In the genomic region with DNA sequence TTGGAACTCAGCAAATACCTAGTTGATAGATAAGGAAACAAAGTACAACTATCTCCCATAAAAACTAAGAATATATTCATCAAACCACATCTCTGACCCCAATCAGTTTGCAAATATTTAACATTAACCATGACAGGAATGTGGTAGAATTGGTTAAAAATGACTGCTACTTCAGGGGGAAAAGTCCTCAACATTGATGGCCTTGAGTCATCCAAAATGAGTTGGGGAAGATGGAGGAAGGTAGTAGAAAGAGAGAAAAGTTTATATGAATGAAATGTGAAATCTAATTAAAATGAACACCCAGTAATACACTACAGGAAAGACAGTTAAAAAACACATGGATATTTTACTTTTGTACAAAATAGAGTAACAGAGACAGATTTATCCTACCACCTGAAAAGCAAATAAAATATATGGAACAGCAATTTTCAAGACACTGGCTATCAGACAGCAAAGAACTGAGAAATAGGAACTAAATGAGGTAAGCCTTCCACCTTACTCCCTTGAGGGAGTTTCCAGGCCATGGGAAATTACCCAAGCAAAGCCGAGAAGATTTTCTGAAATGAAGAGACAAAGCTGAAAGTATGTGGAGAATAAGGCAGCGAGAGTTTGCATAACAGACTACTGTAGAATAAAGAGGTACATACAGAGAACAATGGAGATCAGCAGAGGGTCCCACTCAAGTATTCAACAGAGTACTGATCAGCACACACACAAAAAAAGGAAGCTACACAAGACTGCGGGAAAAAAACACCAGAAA, we compare ENCODE assay signal across 1 cellular context.
TF ChIP-seq lines count a peak whose summit lies in the region.

No MANE protein-coding gene starts in this region.

TF ChIP-seq in GM23338, 12 proteins besides CTCF, POLR2A, EP300 and RAD21 (continued from another document):
- TF ChIP-seq, protein P1, sequence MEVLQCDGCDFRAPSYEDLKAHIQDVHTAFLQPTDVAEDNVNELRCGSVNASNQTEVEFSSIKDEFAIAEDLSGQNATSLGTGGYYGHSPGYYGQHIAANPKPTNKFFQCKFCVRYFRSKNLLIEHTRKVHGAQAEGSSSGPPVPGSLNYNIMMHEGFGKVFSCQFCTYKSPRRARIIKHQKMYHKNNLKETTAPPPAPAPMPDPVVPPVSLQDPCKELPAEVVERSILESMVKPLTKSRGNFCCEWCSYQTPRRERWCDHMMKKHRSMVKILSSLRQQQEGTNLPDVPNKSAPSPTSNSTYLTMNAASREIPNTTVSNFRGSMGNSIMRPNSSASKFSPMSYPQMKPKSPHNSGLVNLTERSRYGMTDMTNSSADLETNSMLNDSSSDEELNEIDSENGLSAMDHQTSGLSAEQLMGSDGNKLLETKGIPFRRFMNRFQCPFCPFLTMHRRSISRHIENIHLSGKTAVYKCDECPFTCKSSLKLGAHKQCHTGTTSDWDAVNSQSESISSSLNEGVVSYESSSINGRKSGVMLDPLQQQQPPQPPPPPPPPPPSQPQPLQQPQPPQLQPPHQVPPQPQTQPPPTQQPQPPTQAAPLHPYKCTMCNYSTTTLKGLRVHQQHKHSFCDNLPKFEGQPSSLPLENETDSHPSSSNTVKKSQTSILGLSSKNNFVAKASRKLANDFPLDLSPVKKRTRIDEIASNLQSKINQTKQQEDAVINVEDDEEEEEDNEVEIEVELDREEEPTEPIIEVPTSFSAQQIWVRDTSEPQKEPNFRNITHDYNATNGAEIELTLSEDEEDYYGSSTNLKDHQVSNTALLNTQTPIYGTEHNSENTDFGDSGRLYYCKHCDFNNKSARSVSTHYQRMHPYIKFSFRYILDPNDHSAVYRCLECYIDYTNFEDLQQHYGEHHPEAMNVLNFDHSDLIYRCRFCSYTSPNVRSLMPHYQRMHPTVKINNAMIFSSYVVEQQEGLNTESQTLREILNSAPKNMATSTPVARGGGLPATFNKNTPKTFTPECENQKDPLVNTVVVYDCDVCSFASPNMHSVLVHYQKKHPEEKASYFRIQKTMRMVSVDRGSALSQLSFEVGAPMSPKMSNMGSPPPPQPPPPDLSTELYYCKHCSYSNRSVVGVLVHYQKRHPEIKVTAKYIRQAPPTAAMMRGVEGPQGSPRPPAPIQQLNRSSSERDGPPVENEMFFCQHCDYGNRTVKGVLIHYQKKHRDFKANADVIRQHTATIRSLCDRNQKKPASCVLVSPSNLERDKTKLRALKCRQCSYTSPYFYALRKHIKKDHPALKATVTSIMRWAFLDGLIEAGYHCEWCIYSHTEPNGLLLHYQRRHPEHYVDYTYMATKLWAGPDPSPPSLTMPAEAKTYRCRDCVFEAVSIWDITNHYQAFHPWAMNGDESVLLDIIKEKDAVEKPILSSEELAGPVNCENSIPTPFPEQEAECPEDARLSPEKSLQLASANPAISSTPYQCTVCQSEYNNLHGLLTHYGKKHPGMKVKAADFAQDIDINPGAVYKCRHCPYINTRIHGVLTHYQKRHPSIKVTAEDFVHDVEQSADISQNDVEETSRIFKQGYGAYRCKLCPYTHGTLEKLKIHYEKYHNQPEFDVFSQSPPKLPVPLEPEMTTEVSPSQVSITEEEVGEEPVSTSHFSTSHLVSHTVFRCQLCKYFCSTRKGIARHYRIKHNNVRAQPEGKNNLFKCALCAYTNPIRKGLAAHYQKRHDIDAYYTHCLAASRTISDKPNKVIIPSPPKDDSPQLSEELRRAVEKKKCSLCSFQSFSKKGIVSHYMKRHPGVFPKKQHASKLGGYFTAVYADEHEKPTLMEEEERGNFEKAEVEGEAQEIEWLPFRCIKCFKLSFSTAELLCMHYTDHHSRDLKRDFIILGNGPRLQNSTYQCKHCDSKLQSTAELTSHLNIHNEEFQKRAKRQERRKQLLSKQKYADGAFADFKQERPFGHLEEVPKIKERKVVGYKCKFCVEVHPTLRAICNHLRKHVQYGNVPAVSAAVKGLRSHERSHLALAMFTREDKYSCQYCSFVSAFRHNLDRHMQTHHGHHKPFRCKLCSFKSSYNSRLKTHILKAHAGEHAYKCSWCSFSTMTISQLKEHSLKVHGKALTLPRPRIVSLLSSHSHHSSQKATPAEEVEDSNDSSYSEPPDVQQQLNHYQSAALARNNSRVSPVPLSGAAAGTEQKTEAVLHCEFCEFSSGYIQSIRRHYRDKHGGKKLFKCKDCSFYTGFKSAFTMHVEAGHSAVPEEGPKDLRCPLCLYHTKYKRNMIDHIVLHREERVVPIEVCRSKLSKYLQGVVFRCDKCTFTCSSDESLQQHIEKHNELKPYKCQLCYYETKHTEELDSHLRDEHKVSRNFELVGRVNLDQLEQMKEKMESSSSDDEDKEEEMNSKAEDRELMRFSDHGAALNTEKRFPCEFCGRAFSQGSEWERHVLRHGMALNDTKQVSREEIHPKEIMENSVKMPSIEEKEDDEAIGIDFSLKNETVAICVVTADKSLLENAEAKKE (CRISPR knock-in tag; IDR thresholded peaks at IDR 0.05), result no peak
- TF ChIP-seq EZH2phosphoT487 (IDR thresholded peaks at IDR 0.05; ENCODE audit: unreplicated experiment) (no peak), CREB1 (CRISPR knock-in tag; IDR thresholded peaks at IDR 0.05; ENCODE audit: low read depth) (no peak), EZH2 (IDR thresholded peaks at IDR 0.05; ENCODE audit: low read depth, unreplicated experiment) (no peak), POLR2AphosphoS5 (IDR thresholded peaks at IDR 0.05; ENCODE audit: low read depth) (no peak), ZNF114 (CRISPR knock-in tag; IDR thresholded peaks at IDR 0.05) (no peak), STAT1 (IDR thresholded peaks at IDR 0.05; ENCODE audit: unreplicated experiment) (no peak), JUNB (IDR thresholded peaks at IDR 0.05; ENCODE audit: unreplicated experiment) (no peak), ZNF331 (CRISPR knock-in tag; IDR thresholded peaks at IDR 0.05; ENCODE audit: low read depth) (no peak)
- TF ChIP-seq, protein P2, sequence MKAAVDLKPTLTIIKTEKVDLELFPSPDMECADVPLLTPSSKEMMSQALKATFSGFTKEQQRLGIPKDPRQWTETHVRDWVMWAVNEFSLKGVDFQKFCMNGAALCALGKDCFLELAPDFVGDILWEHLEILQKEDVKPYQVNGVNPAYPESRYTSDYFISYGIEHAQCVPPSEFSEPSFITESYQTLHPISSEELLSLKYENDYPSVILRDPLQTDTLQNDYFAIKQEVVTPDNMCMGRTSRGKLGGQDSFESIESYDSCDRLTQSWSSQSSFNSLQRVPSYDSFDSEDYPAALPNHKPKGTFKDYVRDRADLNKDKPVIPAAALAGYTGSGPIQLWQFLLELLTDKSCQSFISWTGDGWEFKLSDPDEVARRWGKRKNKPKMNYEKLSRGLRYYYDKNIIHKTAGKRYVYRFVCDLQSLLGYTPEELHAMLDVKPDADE (IDR thresholded peaks at IDR 0.05), result no peak
- TF ChIP-seq, protein P3, sequence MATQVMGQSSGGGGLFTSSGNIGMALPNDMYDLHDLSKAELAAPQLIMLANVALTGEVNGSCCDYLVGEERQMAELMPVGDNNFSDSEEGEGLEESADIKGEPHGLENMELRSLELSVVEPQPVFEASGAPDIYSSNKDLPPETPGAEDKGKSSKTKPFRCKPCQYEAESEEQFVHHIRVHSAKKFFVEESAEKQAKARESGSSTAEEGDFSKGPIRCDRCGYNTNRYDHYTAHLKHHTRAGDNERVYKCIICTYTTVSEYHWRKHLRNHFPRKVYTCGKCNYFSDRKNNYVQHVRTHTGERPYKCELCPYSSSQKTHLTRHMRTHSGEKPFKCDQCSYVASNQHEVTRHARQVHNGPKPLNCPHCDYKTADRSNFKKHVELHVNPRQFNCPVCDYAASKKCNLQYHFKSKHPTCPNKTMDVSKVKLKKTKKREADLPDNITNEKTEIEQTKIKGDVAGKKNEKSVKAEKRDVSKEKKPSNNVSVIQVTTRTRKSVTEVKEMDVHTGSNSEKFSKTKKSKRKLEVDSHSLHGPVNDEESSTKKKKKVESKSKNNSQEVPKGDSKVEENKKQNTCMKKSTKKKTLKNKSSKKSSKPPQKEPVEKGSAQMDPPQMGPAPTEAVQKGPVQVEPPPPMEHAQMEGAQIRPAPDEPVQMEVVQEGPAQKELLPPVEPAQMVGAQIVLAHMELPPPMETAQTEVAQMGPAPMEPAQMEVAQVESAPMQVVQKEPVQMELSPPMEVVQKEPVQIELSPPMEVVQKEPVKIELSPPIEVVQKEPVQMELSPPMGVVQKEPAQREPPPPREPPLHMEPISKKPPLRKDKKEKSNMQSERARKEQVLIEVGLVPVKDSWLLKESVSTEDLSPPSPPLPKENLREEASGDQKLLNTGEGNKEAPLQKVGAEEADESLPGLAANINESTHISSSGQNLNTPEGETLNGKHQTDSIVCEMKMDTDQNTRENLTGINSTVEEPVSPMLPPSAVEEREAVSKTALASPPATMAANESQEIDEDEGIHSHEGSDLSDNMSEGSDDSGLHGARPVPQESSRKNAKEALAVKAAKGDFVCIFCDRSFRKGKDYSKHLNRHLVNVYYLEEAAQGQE (IDR thresholded peaks at IDR 0.05; ENCODE audit: unreplicated experiment), result no peak
